Comparison of ENCODE assay signal across 8 cellular contexts in the genomic region with DNA sequence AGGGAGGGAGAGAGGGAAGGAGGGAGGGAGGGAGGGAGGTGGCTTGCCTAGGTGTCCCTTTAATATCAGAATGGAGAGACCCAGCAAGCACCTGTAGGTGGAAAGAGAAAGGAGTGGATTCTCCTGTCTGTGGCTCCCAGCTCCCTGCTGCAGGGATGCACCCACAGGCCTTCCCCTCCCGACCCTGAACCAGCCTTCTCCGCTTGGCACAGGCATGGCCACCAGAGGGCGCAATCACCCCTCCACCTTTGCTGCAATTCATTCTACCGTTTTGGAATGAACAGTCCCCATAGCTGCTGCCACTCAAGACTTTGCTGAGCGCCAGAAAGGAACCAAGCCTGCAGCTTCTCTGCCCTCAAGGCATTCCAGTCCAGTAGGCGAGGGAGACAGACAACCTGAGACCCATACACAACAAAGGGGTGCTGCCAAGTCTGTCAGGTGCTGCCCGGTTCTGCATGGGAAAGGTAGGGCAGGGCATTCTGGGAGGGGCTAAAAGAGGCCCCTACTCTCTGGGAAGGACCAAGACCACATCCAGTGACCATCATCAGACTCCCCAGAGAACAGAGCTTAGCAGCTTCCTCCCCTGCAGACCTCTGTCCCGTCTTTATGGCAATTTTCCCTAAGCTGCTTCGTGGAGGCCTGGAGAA. TPM values are rescaled to one million over a fixed set of nuclear protein-coding genes. Genes with fewer than 3 reads are reported as not detected.
A peak's percentile ranks its signal among the peaks of the same experiment; 100 is the strongest.
DNase-seq lines count a peak whose midpoint lies in the region; ATAC-seq, FAIRE-seq and TF ChIP-seq lines count a peak whose summit lies in the region.

No MANE protein-coding gene starts in this region.

- H3K4me3 ChIP-seq in OCI-LY7 (ENCODE audit: low read depth, low read length, poor library complexity, severe bottlenecking) (no peak overlapping the region), endothelial cell of umbilical vein (replicated peaks in 1 of 3; ENCODE audit: insufficient read depth in 1 of 3, low read depth in 1 of 3, low read length in 3 of 3) (no peak overlapping the region)

- H3K27me3 ChIP-seq in endothelial cell of umbilical vein (ENCODE audit: control insufficient read depth in 2 of 2, insufficient read depth in 2 of 2, low read length in 2 of 2) = no peaks in the 10 kb centered on the region

- H3K9me3 ChIP-seq in OCI-LY7 (ENCODE audit: low read length) (no peaks in the 10 kb centered on the region), endothelial cell of umbilical vein (replicated peaks; ENCODE audit: control insufficient read depth, insufficient read depth, low read length) (no peaks in the 10 kb centered on the region)

- peak; percentile 48 for DNase-seq in GF-D8 (lab: John Stamatoyannopoulos, UW)
- peak; percentile 80 for DNase-seq in HT1080 (ENCODE audit: low read depth)
- peak; percentile 85 for DNase-seq in OCI-LY7 (ENCODE audit: low spot score)
- peak; percentile 99 for DNase-seq in activated CD8-positive, alpha-beta memory T cell treated with anti-CD3 and anti-CD28 coated beads, Interleukin-2, amount 50 U/mL, for 48 hours
- DNase-seq in endothelial cell of umbilical vein (ENCODE audit: low read depth, low spot score) = peak; percentile 68
- DNase-seq in myocyte (ENCODE audit: low read depth) = peak; percentile 78
- DNase-seq in stimulated activated CD8-positive, alpha-beta memory T cell treated with anti-CD3 and anti-CD28 coated beads, Interleukin-7, amount 100 ng/mL, for 1 hour (ENCODE audit: low read depth in 2 of 2) = peak; percentile 71 to 86

- peak overlapping the region; percentile 43; the same call in 1 of the 2 replicates for H3K4me2 ChIP-seq in OCI-LY7 (ENCODE audit: low read length)
- H3K4me2 ChIP-seq in endothelial cell of umbilical vein (ENCODE audit: insufficient read depth, low read length) = no peak overlapping the region

- intact Hi-C loops in OCI-LY7 (cut with micrococcal nuclease; ENCODE audit: unreplicated experiment) (loop anchor here (1.0 kb wide), 1 partner anchor 219 kb away; no protein-coding TSS in a partner anchor), endothelial cell of umbilical vein (cut with micrococcal nuclease) (loop anchor here (1.0 kb wide), 3 partner anchors 17 to 165 kb away; no protein-coding TSS in a partner anchor)

- H3K4me1 ChIP-seq in OCI-LY7 (ENCODE audit: insufficient read depth, low read length, poor library complexity, severe bottlenecking) = peaks cover 26% of the 10 kb centered on the region
- peaks cover 32% of the 10 kb centered on the region for H3K4me1 ChIP-seq in endothelial cell of umbilical vein (ENCODE audit: control insufficient read depth, extremely low read depth, insufficient read depth, low read length)

- H3K9me2 ChIP-seq in OCI-LY7 (ENCODE audit: insufficient read depth, low read length) = no peaks in the 10 kb centered on the region

- CTCF ChIA-PET in OCI-LY7 (lab: Charles Lee; ENCODE audit: unreplicated experiment) = interaction anchor here (0.6 to 1.5 kb wide), 8 partner anchors 11 to 122 kb away, joined by 3 to 8 read pairs (median 3); partner anchors contain the start of gene WDR82
- CTCF ChIA-PET in endothelial cell of umbilical vein (lab: Charles Lee) = interaction anchor here (0.6 to 9.7 kb wide), 46 partner anchors 8 to 228 kb away, joined by 3 to 133 read pairs (median 5); partner anchors contain the start of genes DUSP7, GLYCTK, POC1A and PPM1M

- BruUV-seq in OCI-LY7 (replicated peaks; lab: Mats Ljungman, UMichigan) = no TSS peak
- BruUV-seq in endothelial cell of umbilical vein (replicated peaks; lab: Mats Ljungman, UMichigan) = no TSS peak

- ATAC-seq in HG03196 (IDR thresholded peaks at IDR 0.05; ENCODE audit: unreplicated experiment) = no peak

- no peaks in the 10 kb centered on the region for H3K9me1 ChIP-seq in endothelial cell of umbilical vein (replicated peaks; ENCODE audit: control insufficient read depth, extremely low read depth, insufficient read depth, low read length)

- peaks cover 22% of the 10 kb centered on the region; the same call in 1 of the 2 replicates for H3K79me2 ChIP-seq in OCI-LY7 (ENCODE audit: insufficient read depth, low read depth, low read length)
- no peaks in the 10 kb centered on the region for H3K79me2 ChIP-seq in endothelial cell of umbilical vein (ENCODE audit: control insufficient read depth, insufficient read depth, low read length)

- peak overlapping the region; percentile 39 for H3K27ac ChIP-seq in OCI-LY7 (ENCODE audit: low read depth, low read length, poor library complexity, severe bottlenecking)
- no peak overlapping the region for H3K27ac ChIP-seq in endothelial cell of umbilical vein (ENCODE audit: insufficient read depth, low read depth, low read length)

- no peak overlapping the region for H3K9ac ChIP-seq in endothelial cell of umbilical vein (replicated peaks; ENCODE audit: extremely low read depth, insufficient read depth, low read length)

- no peak for TF ChIP-seq POLR2A in endothelial cell of umbilical vein (IDR thresholded peaks at IDR 0.05; ENCODE audit: low read depth, low read length)

- H2AFZ ChIP-seq in OCI-LY7 (ENCODE audit: low read length) = no peak overlapping the region
- H2AFZ ChIP-seq in endothelial cell of umbilical vein (ENCODE audit: low read depth, low read length) = no peak overlapping the region

- TF ChIP-seq CTCF in OCI-LY7 (conservative IDR thresholded peaks at IDR 0.05; ENCODE audit: low read length) = peak; percentile 93
- peak; percentile 92 to 97 for TF ChIP-seq CTCF in endothelial cell of umbilical vein (IDR thresholded peaks at IDR 0.05; ENCODE audit: extremely low read depth in 1 of 2, insufficient read depth in 1 of 2, low read depth in 1 of 2, low read length in 2 of 2)

- POLR2A ChIA-PET in OCI-LY7 (lab: Charles Lee) (interaction anchor here (0.6 to 2.2 kb wide), 4 partner anchors 11 to 119 kb away, joined by 3 to 8 read pairs (median 4); no protein-coding TSS in a partner anchor), endothelial cell of umbilical vein (lab: Charles Lee) (interaction anchor here (0.6 kb wide), 1 partner anchor 18 kb away, joined by 3 read pairs; the partner anchor contains the start of gene TWF2)

- FAIRE-seq in endothelial cell of umbilical vein (lab: Jason Lieb, UNC) = peak; percentile 91

- peaks cover 67% of the 10 kb centered on the region for H3K36me3 ChIP-seq in OCI-LY7 (ENCODE audit: insufficient read depth, low read length)
- peaks cover 0 to under 1% of the 10 kb centered on the region in 2 experiments for H3K36me3 ChIP-seq in endothelial cell of umbilical vein (ENCODE audit: control insufficient read depth in 2 of 2, extremely low read depth in 1 of 2, insufficient read depth in 2 of 2, low read length in 2 of 2)

- dilution Hi-C loops in endothelial cell of umbilical vein (cut with MboI; ENCODE audit: extremely low pct_ligation_motif_present, low sequenced_read_pairs) = no loop called here

- H4K20me1 ChIP-seq in OCI-LY7 (ENCODE audit: insufficient read depth, low read length) (no peaks in the 10 kb centered on the region; the same call in 1 of the 2 replicates), endothelial cell of umbilical vein (replicated peaks; ENCODE audit: control insufficient read depth, extremely low read depth, insufficient read depth, low read length) (no peaks in the 10 kb centered on the region)

RNA-seq across cellular contexts. Expression of gene TLR9, which starts 4.9 kb away (rescaled TPM):
- not detected in 2 replicates for total RNA-seq in HT1080 (2014; rRNA removed; shearing (Covaris generic))
- not detected in 2 replicates for polyA plus RNA-seq in HT1080 (2015; cell fraction: cytosol; rRNA removed)
- not detected in 2 replicates for polyA plus RNA-seq in HT1080 (2015; cell fraction: nucleus; rRNA removed)
- total RNA-seq in OCI-LY7 (2014; rRNA removed; shearing (Covaris generic)) = 0.51 and 1.7 TPM in 2 replicates
- total RNA-seq in OCI-LY7 (2022) (3.7 and 9.0 TPM in 2 replicates), endothelial cell of umbilical vein (0.07 TPM in 1 of 2 replicates, not detected in the other), myocyte (0.05 TPM in 1 of 2 replicates, not detected in the other)
- 0.11 TPM in 1 of 2 replicates, not detected in the other for polyA plus RNA-seq in endothelial cell of umbilical vein
- polyA plus RNA-seq in endothelial cell of umbilical vein (2011; cell fraction: cytosol; rRNA removed) = 0.03 TPM in 1 of 2 replicates, not detected in the other
- 0.17 and 0.18 TPM in 2 replicates for polyA plus RNA-seq in endothelial cell of umbilical vein (2011; cell fraction: nucleus; rRNA removed)
- not detected in 2 replicates for polyA plus RNA-seq in endothelial cell of umbilical vein (2012)
- polyA minus RNA-seq in endothelial cell of umbilical vein = not detected in 2 replicates
- polyA minus RNA-seq in endothelial cell of umbilical vein (2011; cell fraction: cytosol; rRNA and poly(A)+ RNA removed) = not detected
- not detected in 2 replicates for polyA minus RNA-seq in endothelial cell of umbilical vein (2011; cell fraction: nucleus; rRNA and poly(A)+ RNA removed)
- polyA plus RNA-seq in myocyte (2012) = 0.06 TPM

RNA-seq across cellular contexts. Expression of gene TWF2, which starts 18.5 kb away (rescaled TPM):
- 180 and 202 TPM in 2 replicates for total RNA-seq in HT1080 (2014; rRNA removed; shearing (Covaris generic))
- polyA plus RNA-seq in HT1080 (2015; cell fraction: cytosol; rRNA removed) = 188 and 212 TPM in 2 replicates
- polyA plus RNA-seq in HT1080 (2015; cell fraction: nucleus; rRNA removed) = 166 and 185 TPM in 2 replicates
- total RNA-seq in OCI-LY7 (2014; rRNA removed; shearing (Covaris generic)) = 40.0 and 52.8 TPM in 2 replicates
- total RNA-seq in OCI-LY7 (2022) (60.2 and 64.9 TPM in 2 replicates), endothelial cell of umbilical vein (82.6 and 82.9 TPM in 2 replicates), myocyte (24.3 and 67.9 TPM in 2 replicates)
- 134 and 156 TPM in 2 replicates for polyA plus RNA-seq in endothelial cell of umbilical vein
- polyA plus RNA-seq in endothelial cell of umbilical vein (2011; cell fraction: cytosol; rRNA removed) = 139 and 157 TPM in 2 replicates
- polyA plus RNA-seq in endothelial cell of umbilical vein (2011; cell fraction: nucleus; rRNA removed) = 60.1 and 64.9 TPM in 2 replicates
- 67.6 and 80.8 TPM in 2 replicates for polyA plus RNA-seq in endothelial cell of umbilical vein (2012)
- 58.5 and 59.4 TPM in 2 replicates for polyA minus RNA-seq in endothelial cell of umbilical vein
- polyA minus RNA-seq in endothelial cell of umbilical vein (2011; cell fraction: cytosol; rRNA and poly(A)+ RNA removed) = 37.1 TPM
- 11.3 and 17.6 TPM in 2 replicates for polyA minus RNA-seq in endothelial cell of umbilical vein (2011; cell fraction: nucleus; rRNA and poly(A)+ RNA removed)
- 66.1 TPM for polyA plus RNA-seq in myocyte (2012)

RNA-seq across cellular contexts. Expression of gene ALAS1, which starts 22.5 kb away (rescaled TPM):
- 57.6 and 71.5 TPM in 2 replicates for total RNA-seq in HT1080 (2014; rRNA removed; shearing (Covaris generic))
- polyA plus RNA-seq in HT1080 (2015; cell fraction: cytosol; rRNA removed) = 41.4 and 41.5 TPM in 2 replicates
- polyA plus RNA-seq in HT1080 (2015; cell fraction: nucleus; rRNA removed) = 60.8 and 66.9 TPM in 2 replicates
- total RNA-seq in OCI-LY7 (2014; rRNA removed; shearing (Covaris generic)) = 24.5 and 34.4 TPM in 2 replicates
- 43.3 and 43.6 TPM in 2 replicates for total RNA-seq in OCI-LY7 (2022)
- 45.1 and 48.1 TPM in 2 replicates for total RNA-seq in endothelial cell of umbilical vein
- polyA plus RNA-seq in endothelial cell of umbilical vein = 72.1 and 76.5 TPM in 2 replicates
- polyA plus RNA-seq in endothelial cell of umbilical vein (2011; cell fraction: cytosol; rRNA removed) = 57.5 and 62.2 TPM in 2 replicates
- polyA plus RNA-seq in endothelial cell of umbilical vein (2011; cell fraction: nucleus; rRNA removed) = 43.6 and 45.8 TPM in 2 replicates
- polyA plus RNA-seq in endothelial cell of umbilical vein (2012) = 54.3 and 54.7 TPM in 2 replicates
- 55.3 and 58.2 TPM in 2 replicates for polyA minus RNA-seq in endothelial cell of umbilical vein
- 26.8 TPM for polyA minus RNA-seq in endothelial cell of umbilical vein (2011; cell fraction: cytosol; rRNA and poly(A)+ RNA removed)
- 16.0 and 16.4 TPM in 2 replicates for polyA minus RNA-seq in endothelial cell of umbilical vein (2011; cell fraction: nucleus; rRNA and poly(A)+ RNA removed)
- 59.7 and 83.9 TPM in 2 replicates for total RNA-seq in myocyte
- 63.6 TPM for polyA plus RNA-seq in myocyte (2012)

RNA-seq across cellular contexts. Expression of gene PPM1M, which starts 25.1 kb away (rescaled TPM):
- 1.5 and 1.8 TPM in 2 replicates for total RNA-seq in HT1080 (2014; rRNA removed; shearing (Covaris generic))
- 6.9 and 7.5 TPM in 2 replicates for polyA plus RNA-seq in HT1080 (2015; cell fraction: cytosol; rRNA removed)
- 17.7 and 23.2 TPM in 2 replicates for polyA plus RNA-seq in HT1080 (2015; cell fraction: nucleus; rRNA removed)
- 1.1 and 4.4 TPM in 2 replicates for total RNA-seq in OCI-LY7 (2014; rRNA removed; shearing (Covaris generic))
- 13.8 and 15.6 TPM in 2 replicates for total RNA-seq in OCI-LY7 (2022)
- total RNA-seq in endothelial cell of umbilical vein = 13.0 and 13.7 TPM in 2 replicates
- polyA plus RNA-seq in endothelial cell of umbilical vein = 17.5 and 19.4 TPM in 2 replicates
- polyA plus RNA-seq in endothelial cell of umbilical vein (2011; cell fraction: cytosol; rRNA removed) = 17.0 and 18.8 TPM in 2 replicates
- polyA plus RNA-seq in endothelial cell of umbilical vein (2011; cell fraction: nucleus; rRNA removed) = 41.2 and 45.2 TPM in 2 replicates
- polyA plus RNA-seq in endothelial cell of umbilical vein (2012) = 12.7 and 17.3 TPM in 2 replicates
- 19.9 and 21.2 TPM in 2 replicates for polyA minus RNA-seq in endothelial cell of umbilical vein
- polyA minus RNA-seq in endothelial cell of umbilical vein (2011; cell fraction: cytosol; rRNA and poly(A)+ RNA removed) = 4.9 TPM
- polyA minus RNA-seq in endothelial cell of umbilical vein (2011; cell fraction: nucleus; rRNA and poly(A)+ RNA removed) = 5.7 and 6.5 TPM in 2 replicates
- 5.5 and 7.3 TPM in 2 replicates for total RNA-seq in myocyte
- 29.7 TPM for polyA plus RNA-seq in myocyte (2012)

RNA-seq across cellular contexts. Expression of gene WDR82, which starts 57.9 kb away (rescaled TPM):
- 67.2 and 72.9 TPM in 2 replicates for total RNA-seq in HT1080 (2014; rRNA removed; shearing (Covaris generic))
- polyA plus RNA-seq in HT1080 (2015; cell fraction: cytosol; rRNA removed) = 70.9 and 76.5 TPM in 2 replicates
- 52.1 and 55.6 TPM in 2 replicates for polyA plus RNA-seq in HT1080 (2015; cell fraction: nucleus; rRNA removed)
- 27.8 and 38.5 TPM in 2 replicates for total RNA-seq in OCI-LY7 (2014; rRNA removed; shearing (Covaris generic))
- total RNA-seq in OCI-LY7 (2022) (66.2 and 67.9 TPM in 2 replicates), endothelial cell of umbilical vein (71.3 and 71.8 TPM in 2 replicates), myocyte (49.5 and 58.6 TPM in 2 replicates)
- 30.7 and 39.9 TPM in 2 replicates for polyA plus RNA-seq in endothelial cell of umbilical vein
- 47.1 and 47.5 TPM in 2 replicates for polyA plus RNA-seq in endothelial cell of umbilical vein (2011; cell fraction: cytosol; rRNA removed)
- 23.6 and 27.9 TPM in 2 replicates for polyA plus RNA-seq in endothelial cell of umbilical vein (2011; cell fraction: nucleus; rRNA removed)
- polyA plus RNA-seq in endothelial cell of umbilical vein (2012) = 53.4 and 68.6 TPM in 2 replicates
- 90.5 and 93.4 TPM in 2 replicates for polyA minus RNA-seq in endothelial cell of umbilical vein
- 39.2 TPM for polyA minus RNA-seq in endothelial cell of umbilical vein (2011; cell fraction: cytosol; rRNA and poly(A)+ RNA removed)
- 27.0 and 37.1 TPM in 2 replicates for polyA minus RNA-seq in endothelial cell of umbilical vein (2011; cell fraction: nucleus; rRNA and poly(A)+ RNA removed)
- 62.2 TPM for polyA plus RNA-seq in myocyte (2012)

Comparison
In these comparisons a context has a peak if more than half of its experiments do, and no peak if none do; other contexts are left out.
1. DNase-seq: peak in every context shown above with its lines; median percentile 99 in activated CD8-positive, alpha-beta memory T cell treated with anti-CD3 and anti-CD28 coated beads, Interleukin-2, amount 50 U/mL, for 48 hours; 85 in OCI-LY7; 80 in HT1080; 78 in stimulated activated CD8-positive, alpha-beta memory T cell treated with anti-CD3 and anti-CD28 coated beads, Interleukin-7, amount 100 ng/mL, for 1 hour; 78 in myocyte; 68 in endothelial cell of umbilical vein; 48 in GF-D8.